ENCODE assay signal across 31 cellular contexts in the genomic region with DNA sequence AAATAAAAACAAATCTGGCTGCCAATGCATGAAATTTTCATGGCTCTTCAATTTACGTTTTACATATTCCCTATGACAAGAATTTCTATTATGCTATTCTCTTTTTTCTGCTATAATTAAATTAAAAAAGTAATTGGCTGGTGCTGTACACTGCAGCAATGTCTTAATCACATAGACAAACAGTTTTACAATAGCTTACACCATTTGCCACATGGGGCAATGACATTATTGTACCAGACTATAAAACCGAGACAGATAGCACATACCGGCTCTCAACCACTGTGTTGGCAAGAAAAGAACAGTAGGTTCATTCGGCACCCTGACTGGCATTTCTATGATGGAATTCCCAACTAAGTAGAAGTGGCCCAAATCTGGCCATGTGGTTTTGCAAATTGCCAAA.
"Had no signal": no experiment of that assay in that cellular context is flagged by ENCODE, and none has a peak within 500 bp of the region (broad histone marks: within the 10 kb centered on the region; RNA-seq: fewer than 3 reads in every experiment).

No MANE protein-coding gene starts in this region.

- H3K4me1 ChIP-seq: uterus had no signal

- DNase-seq: activated CD4-positive, alpha-beta T cell treated with anti-CD3 and anti-CD28 coated beads, Interleukin-2, amount 10 ng/mL, durations not matched to agents 7 days and 5 days; activated CD4-positive, CD25-positive, alpha-beta regulatory T cell treated with anti-CD3 and anti-CD28 coated beads, Interleukin-2, amount 50 U/mL, for 72 hours; activated CD8-positive, alpha-beta memory T cell treated with anti-CD3 and anti-CD28 coated beads, Interleukin-2, amount 10 ng/mL, durations not matched to agents 7 days and 5 days; activated CD8-positive, alpha-beta T cell treated with anti-CD3 and anti-CD28 coated beads for 36 hours; activated effector memory CD4-positive, alpha-beta T cell treated with anti-CD3 and anti-CD28 coated beads, Interleukin-2, amount 50 U/mL, for 16 hours; activated naive CD4-positive, alpha-beta T cell treated with anti-CD3 and anti-CD28 coated beads, Interleukin-2, amount 50 U/mL, for 16 hours; activated naive CD8-positive, alpha-beta T cell treated with anti-CD3 and anti-CD28 coated beads, Interleukin-2, amount 50 U/mL, for 24 hours; activated T-cell treated with anti-CD3 and anti-CD28 coated beads for 4 hours; anterior cingulate cortex; brain microvascular endothelial cell; central memory CD4-positive, alpha-beta T cell; effector memory CD4-positive, alpha-beta T cell; foreskin melanocyte; immature natural killer cell; kidney glomerular epithelial cell; left ventricle myocardium superior; mammary epithelial cell; natural killer cell; nucleus accumbens; stimulated activated CD4-positive, alpha-beta T cell treated with anti-CD3 and anti-CD28 coated beads, Interleukin-15, amount 100 ng/mL, for 24 hours; trophoblast cell; uterus; WERI-Rb-1 had no signal

- H3K79me2 ChIP-seq: hepatocyte had no signal

- H3K9me3 Mint-ChIP-seq: activated CD4-positive, alpha-beta T cell treated with anti-CD3 and anti-CD28 coated beads, Interleukin-2, amount 10 ng/mL, durations not matched to agents 7 days and 5 days; activated CD8-positive, alpha-beta T cell treated with anti-CD3 and anti-CD28 coated beads for 36 hours; activated naive CD8-positive, alpha-beta T cell treated with anti-CD3 and anti-CD28 coated beads, Interleukin-2, amount 50 U/mL, for 24 hours; mesothelial cell of epicardium; natural killer cell; stimulated activated memory B cell treated with anti-CD40 and anti-IgM and Interleukin-4, amounts not matched to agents 10 μg/mL and 1 μg/mL and 100 μg/mL, for 72 hours had no signal

- H3K4me2 ChIP-seq: hepatocyte, smooth muscle cell had no signal

- H3K27ac ChIP-seq: brain microvascular endothelial cell, hepatocyte, uterus had no signal

- H3K4me1 Mint-ChIP-seq: activated CD4-positive, alpha-beta T cell treated with anti-CD3 and anti-CD28 coated beads, Interleukin-2, amount 10 ng/mL, durations not matched to agents 7 days and 5 days; activated CD8-positive, alpha-beta memory T cell treated with anti-CD3 and anti-CD28 coated beads, Interleukin-2, amount 10 ng/mL, durations not matched to agents 7 days and 5 days; activated naive CD8-positive, alpha-beta T cell treated with anti-CD3 and anti-CD28 coated beads, Interleukin-2, amount 50 U/mL, for 24 hours; immature natural killer cell; natural killer cell; stimulated activated memory B cell treated with anti-CD40 and anti-IgM and Interleukin-4, amounts not matched to agents 10 μg/mL and 1 μg/mL and 100 μg/mL, for 72 hours had no signal

- H3K36me3 ChIP-seq: brain microvascular endothelial cell, uterus, WERI-Rb-1 had no signal

- H3K9me3 ChIP-seq: uterus had no signal

- H3K27ac Mint-ChIP-seq: activated CD4-positive, alpha-beta T cell treated with anti-CD3 and anti-CD28 coated beads, Interleukin-2, amount 10 ng/mL, durations not matched to agents 7 days and 5 days; activated CD8-positive, alpha-beta memory T cell treated with anti-CD3 and anti-CD28 coated beads, Interleukin-2, amount 10 ng/mL, durations not matched to agents 7 days and 5 days; activated CD8-positive, alpha-beta T cell treated with anti-CD3 and anti-CD28 coated beads for 36 hours; activated naive CD8-positive, alpha-beta T cell treated with anti-CD3 and anti-CD28 coated beads, Interleukin-2, amount 50 U/mL, for 24 hours; immature natural killer cell; natural killer cell; stimulated activated memory B cell treated with anti-CD40 and anti-IgM and Interleukin-4, amounts not matched to agents 10 μg/mL and 1 μg/mL and 100 μg/mL, for 72 hours had no signal

- H3K4me3 Mint-ChIP-seq: activated CD4-positive, alpha-beta T cell treated with anti-CD3 and anti-CD28 coated beads, Interleukin-2, amount 10 ng/mL, durations not matched to agents 7 days and 5 days; activated CD8-positive, alpha-beta memory T cell treated with anti-CD3 and anti-CD28 coated beads, Interleukin-2, amount 10 ng/mL, durations not matched to agents 7 days and 5 days; activated CD8-positive, alpha-beta T cell treated with anti-CD3 and anti-CD28 coated beads for 36 hours; activated naive CD8-positive, alpha-beta T cell treated with anti-CD3 and anti-CD28 coated beads, Interleukin-2, amount 50 U/mL, for 24 hours; immature natural killer cell; mesothelial cell of epicardium; natural killer cell; stimulated activated memory B cell treated with anti-CD40 and anti-IgM and Interleukin-4, amounts not matched to agents 10 μg/mL and 1 μg/mL and 100 μg/mL, for 72 hours had no signal

- H3K36me3 Mint-ChIP-seq: activated CD8-positive, alpha-beta memory T cell treated with anti-CD3 and anti-CD28 coated beads, Interleukin-2, amount 10 ng/mL, durations not matched to agents 7 days and 5 days; immature natural killer cell; natural killer cell; stimulated activated memory B cell treated with anti-CD40 and anti-IgM and Interleukin-4, amounts not matched to agents 10 μg/mL and 1 μg/mL and 100 μg/mL, for 72 hours had no signal

- H2AFZ ChIP-seq: hepatocyte had no signal

- FAIRE-seq: endothelial cell of umbilical vein, TTC549 had no signal

- H3K27me3 ChIP-seq: brain microvascular endothelial cell, hepatocyte, uterus had no signal

- H3K27me3 Mint-ChIP-seq: activated CD4-positive, alpha-beta T cell treated with anti-CD3 and anti-CD28 coated beads, Interleukin-2, amount 10 ng/mL, durations not matched to agents 7 days and 5 days; activated CD8-positive, alpha-beta memory T cell treated with anti-CD3 and anti-CD28 coated beads, Interleukin-2, amount 10 ng/mL, durations not matched to agents 7 days and 5 days; activated CD8-positive, alpha-beta T cell treated with anti-CD3 and anti-CD28 coated beads for 36 hours; activated naive CD8-positive, alpha-beta T cell treated with anti-CD3 and anti-CD28 coated beads, Interleukin-2, amount 50 U/mL, for 24 hours; stimulated activated memory B cell treated with anti-CD40 and anti-IgM and Interleukin-4, amounts not matched to agents 10 μg/mL and 1 μg/mL and 100 μg/mL, for 72 hours had no signal

- ATAC-seq: activated CD8-positive, alpha-beta memory T cell treated with anti-CD3 and anti-CD28 coated beads, Interleukin-2, amount 10 ng/mL, durations not matched to agents 7 days and 5 days; activated CD8-positive, alpha-beta T cell treated with anti-CD3 and anti-CD28 coated beads for 36 hours; activated naive CD8-positive, alpha-beta T cell treated with anti-CD3 and anti-CD28 coated beads, Interleukin-2, amount 50 U/mL, for 24 hours; esophagus mucosa; left ventricle myocardium superior; natural killer cell; sciatic nerve; stimulated activated memory B cell treated with anti-CD40 and anti-IgM and Interleukin-4, amounts not matched to agents 10 μg/mL and 1 μg/mL and 100 μg/mL, for 72 hours had no signal

- H3K4me3 ChIP-seq: hepatocyte, smooth muscle cell, uterus had no signal
